26 cellular contexts compared by ENCODE assay signal in genomic region chr2:169225233-169225750, GRCh38.
"Had no signal": no experiment of that assay in that cellular context is flagged by ENCODE, and none has a peak within 500 bp of the region (broad histone marks: within the 10 kb centered on the region; RNA-seq: fewer than 3 reads in every experiment).

No MANE protein-coding gene starts in this region.

- H3K27me3 ChIP-seq: brain microvascular endothelial cell, cardiac muscle cell had no signal

- H3K27me3 Mint-ChIP-seq: activated B cell treated with CpG ODN at 0.5 μM for 24 hours; activated T-cell treated with anti-CD3 and anti-CD28 coated beads, Interleukin-2, amount 50 U/mL, for 24 hours; T-cell had no signal

- H3K27ac Mint-ChIP-seq: activated B cell treated with CpG ODN at 0.5 μM for 24 hours; activated CD4-positive, alpha-beta T cell treated with anti-CD3 and anti-CD28 coated beads, Interleukin-2, amount 10 ng/mL, durations not matched to agents 24 days and 14 days; activated CD8-positive, alpha-beta memory T cell treated with anti-CD3 and anti-CD28 coated beads, Interleukin-2, amount 10 ng/mL, durations not matched to agents 7 days and 5 days; activated naive CD4-positive, alpha-beta T cell treated with anti-CD3 and anti-CD28 coated beads for 36 hours; activated naive CD8-positive, alpha-beta T cell treated with anti-CD3 and anti-CD28 coated beads for 36 hours; activated T-cell treated with anti-CD3 and anti-CD28 coated beads, Interleukin-2, amount 50 U/mL, for 24 hours; T-cell had no signal

- H3K4me1 Mint-ChIP-seq: activated B cell treated with CpG ODN at 0.5 μM for 24 hours; activated CD4-positive, alpha-beta T cell treated with anti-CD3 and anti-CD28 coated beads, Interleukin-2, amount 10 ng/mL, durations not matched to agents 24 days and 14 days; T-cell had no signal

- H3K9me3 Mint-ChIP-seq: activated B cell treated with CpG ODN at 0.5 μM for 24 hours; activated CD4-positive, alpha-beta T cell treated with anti-CD3 and anti-CD28 coated beads, Interleukin-2, amount 10 ng/mL, durations not matched to agents 24 days and 14 days; activated naive CD4-positive, alpha-beta T cell treated with anti-CD3 and anti-CD28 coated beads for 36 hours; activated naive CD8-positive, alpha-beta T cell treated with anti-CD3 and anti-CD28 coated beads for 36 hours; activated T-cell treated with anti-CD3 and anti-CD28 coated beads, Interleukin-2, amount 50 U/mL, for 24 hours; T-cell had no signal

- H3K36me3 ChIP-seq: brain microvascular endothelial cell, cardiac muscle cell had no signal

- DNase-seq: activated B cell treated with CpG ODN at 0.5 μM for 24 hours; activated CD4-positive, alpha-beta T cell treated with anti-CD3 and anti-CD28 coated beads for 1 hour; activated CD4-positive, alpha-beta T cell treated with anti-CD3 and anti-CD28 coated beads, Interleukin-2, amount 10 ng/mL, durations not matched to agents 24 days and 14 days; activated CD4-positive, alpha-beta T cell treated with anti-CD3 and anti-CD28 coated beads, Interleukin-2, amount 50 U/mL, for 48 hours; activated CD8-positive, alpha-beta memory T cell treated with anti-CD3 and anti-CD28 coated beads, Interleukin-2, amount 10 ng/mL, durations not matched to agents 7 days and 5 days; activated effector memory CD4-positive, alpha-beta T cell treated with anti-CD3 and anti-CD28 coated beads, Interleukin-2, amount 50 U/mL, for 16 hours; activated naive CD4-positive, alpha-beta T cell treated with anti-CD3 and anti-CD28 coated beads for 36 hours; activated naive CD8-positive, alpha-beta T cell treated with anti-CD3 and anti-CD28 coated beads for 36 hours; activated T-cell treated with anti-CD3 and anti-CD28 coated beads, Interleukin-2, amount 50 U/mL, for 24 hours; brain microvascular endothelial cell; Kasumi-1; KBM-7; NCI-H1092; NCI-H1417; NCI-H1694; NCI-H2029; NCI-H2107; NCI-H2171 treated with DMSO at 0.1 percent for 48 hours; NCI-H526 treated with DMSO at 0.1 percent for 48 hours; NCI-H82; SIG-M5; T-cell; T-helper 2 cell; T1000 had no signal

- H3K36me3 Mint-ChIP-seq: activated CD8-positive, alpha-beta memory T cell treated with anti-CD3 and anti-CD28 coated beads, Interleukin-2, amount 10 ng/mL, durations not matched to agents 7 days and 5 days; activated naive CD8-positive, alpha-beta T cell treated with anti-CD3 and anti-CD28 coated beads for 36 hours; T-cell had no signal

- H3K4me3 ChIP-seq: cardiac muscle cell, SK-N-MC had no signal

- H3K27ac ChIP-seq: brain microvascular endothelial cell, cardiac muscle cell, SK-N-MC had no signal

- H3K4me3 Mint-ChIP-seq: activated B cell treated with CpG ODN at 0.5 μM for 24 hours; activated CD4-positive, alpha-beta T cell treated with anti-CD3 and anti-CD28 coated beads, Interleukin-2, amount 10 ng/mL, durations not matched to agents 24 days and 14 days; activated CD8-positive, alpha-beta memory T cell treated with anti-CD3 and anti-CD28 coated beads, Interleukin-2, amount 10 ng/mL, durations not matched to agents 7 days and 5 days; activated naive CD4-positive, alpha-beta T cell treated with anti-CD3 and anti-CD28 coated beads for 36 hours; activated naive CD8-positive, alpha-beta T cell treated with anti-CD3 and anti-CD28 coated beads for 36 hours; activated T-cell treated with anti-CD3 and anti-CD28 coated beads, Interleukin-2, amount 50 U/mL, for 24 hours; T-cell had no signal
